ENCODE assay signal across 8 cellular contexts in the genomic region with DNA sequence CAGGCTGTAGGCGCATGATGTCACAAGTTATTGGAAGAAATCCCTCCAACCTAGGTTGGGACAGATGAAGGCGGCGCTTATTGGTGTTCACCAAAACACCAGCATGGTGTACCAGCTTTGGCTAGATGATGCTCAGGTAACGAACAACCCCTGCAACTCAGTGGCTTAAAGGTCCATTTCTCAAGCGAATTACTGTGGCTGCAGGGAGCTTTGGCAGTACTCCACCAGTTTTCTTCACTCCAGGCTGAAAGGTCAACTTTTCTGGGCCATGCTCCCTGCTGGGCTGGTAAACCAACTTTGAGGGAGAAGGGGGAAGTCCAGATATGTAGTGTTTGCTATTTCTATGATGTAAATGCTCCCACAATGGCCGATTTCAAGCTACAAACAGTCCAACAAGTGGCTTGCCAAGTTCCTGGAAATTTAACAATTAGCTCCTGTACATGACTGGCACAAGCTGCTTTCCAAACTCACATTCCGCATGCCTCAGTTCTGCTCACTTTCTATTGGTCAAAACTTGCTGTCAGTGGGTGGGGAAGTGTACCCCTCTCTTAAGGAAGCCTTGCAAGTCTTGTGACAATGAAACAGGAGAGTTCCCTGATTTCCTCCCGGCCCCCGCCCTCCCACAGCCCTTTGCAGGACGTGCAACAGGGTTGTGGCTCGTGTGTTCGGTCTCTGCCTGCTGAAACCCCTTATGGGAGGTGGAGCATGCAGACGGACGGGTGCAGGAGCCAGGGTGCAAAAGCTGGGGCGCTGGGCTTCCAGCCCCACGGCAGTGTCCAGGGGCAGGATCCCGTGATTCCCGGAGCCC. TPM values are rescaled to one million over a fixed set of nuclear protein-coding genes. Genes with fewer than 3 reads are reported as not detected.
DNase-seq lines count a peak whose midpoint lies in the region; ATAC-seq and TF ChIP-seq lines count a peak whose summit lies in the region.

No MANE protein-coding gene starts in this region.

- intact Hi-C loops in Calu3 (cut with micrococcal nuclease; ENCODE audit: unreplicated experiment): loop anchor here (10.0 kb wide), 1 partner anchor 1353 kb away; no protein-coding TSS in a partner anchor

- no peaks in the 10 kb centered on the region for H3K27me3 Mint-ChIP-seq in Calu3 (ENCODE audit: unreplicated experiment)

- peak; percentile 21 for DNase-seq in Calu3
- DNase-seq in hippocampal formation (lab: John Stamatoyannopoulos, UW): peak; percentile 57 to 73
- DNase-seq in retinal pigment epithelial cell (ENCODE audit: low read depth): peak; percentile 83
- DNase-seq in AG20443 (ENCODE audit: low spot score): no peak
- no peak for DNase-seq in NCI-H526 treated with DMSO at 0.1 percent for 48 hours (lab: John Stamatoyannopoulos, UW)

- H3K4me3 ChIP-seq in retinal pigment epithelial cell (ENCODE audit: low read length): peak overlapping the region; percentile 57

- peaks cover 30% of the 10 kb centered on the region for H3K36me3 Mint-ChIP-seq in Calu3 (ENCODE audit: insufficient read depth, unreplicated experiment)

- peaks cover 17% of the 10 kb centered on the region for H3K4me1 Mint-ChIP-seq in Calu3 (ENCODE audit: low read depth, unreplicated experiment)

- H3K9me3 Mint-ChIP-seq in Calu3 (ENCODE audit: low read depth, unreplicated experiment): peaks cover 7% of the 10 kb centered on the region

- CTCF ChIA-PET in Calu3 (lab: Charles Lee): interaction anchor here (0.9 kb wide), 1 partner anchor 13 kb away, joined by 5 read pairs; no protein-coding TSS in a partner anchor

- no TSS peak for BruUV-seq in Calu3 (replicated peaks; lab: Mats Ljungman, UMichigan)

- peak overlapping the region; percentile 95 for H3K27ac Mint-ChIP-seq in Calu3 (ENCODE audit: unreplicated experiment)

- H3K4me3 Mint-ChIP-seq in Calu3 (ENCODE audit: low read depth, unreplicated experiment): peak overlapping the region; percentile 90

- H3K27ac ChIP-seq in angular gyrus (ENCODE audit: low read depth, low read length): peak overlapping the region; percentile 93

- ATAC-seq in HG03159 (IDR thresholded peaks at IDR 0.05; ENCODE audit: unreplicated experiment) (peak; percentile 7), GM21367 (IDR thresholded peaks at IDR 0.05; ENCODE audit: unreplicated experiment) (no peak)

- TF ChIP-seq CTCF in Calu3 (IDR thresholded peaks at IDR 0.05; ENCODE audit: unreplicated experiment) (no peak), retinal pigment epithelial cell (conservative IDR thresholded peaks at IDR 0.05; ENCODE audit: low read depth, low read length) (no peak)

RNA-seq across cellular contexts. Expression of a gene that starts 0.6 kb away (rescaled TPM):
- 11.0 and 12.3 TPM in 2 replicates for total RNA-seq in Calu3 (2022)

RNA-seq across cellular contexts. Expression of a gene that starts 57.5 kb away (rescaled TPM):
- total RNA-seq in Calu3 (2022): 29.5 and 32.3 TPM in 2 replicates

Comparison
In these comparisons a context has a peak if more than half of its experiments do, and no peak if none do; other contexts are left out.
1. DNase-seq: peak in Calu3 (single experiment), hippocampal formation (2 of 2) and retinal pigment epithelial cell (single experiment); none in AG20443 (single experiment) and NCI-H526 treated with DMSO at 0.1 percent for 48 hours (single experiment).